In genomic region chr14:53153702-53154112, GRCh38 we compare ENCODE assay signal across 1 cellular context.
TF ChIP-seq lines count a peak whose summit lies in the region.

No MANE protein-coding gene starts in this region.

TF ChIP-seq in GM23338, 12 proteins besides CTCF, POLR2A, EP300 and RAD21 (continued from another document):
- TF ChIP-seq ZNF462 (CRISPR knock-in tag; IDR thresholded peaks at IDR 0.05) (no peak), NANOG (IDR thresholded peaks at IDR 0.05; ENCODE audit: borderline replicate concordance) (no peak), POLR2AphosphoS5 (IDR thresholded peaks at IDR 0.05; ENCODE audit: low read depth) (no peak), EZH2 (IDR thresholded peaks at IDR 0.05; ENCODE audit: low read depth, unreplicated experiment) (no peak), ETS1 (IDR thresholded peaks at IDR 0.05) (no peak)
